ENCODE assay signal across 1 cellular context in genomic region chr1:87980494-87980893, GRCh38.
A peak's percentile ranks its signal among the peaks of the same experiment; 100 is the strongest.
TF ChIP-seq lines count a peak whose summit lies in the region.

No MANE protein-coding gene starts in this region.

TF ChIP-seq in GM23338, 12 proteins besides CTCF, POLR2A, EP300 and RAD21 (continued from another document):
- TF ChIP-seq ETS1 (IDR thresholded peaks at IDR 0.05), result no peak
- TF ChIP-seq ZNF462 (CRISPR knock-in tag; IDR thresholded peaks at IDR 0.05), result peak; percentile 66; the same call in 1 of the 2 replicates
- TF ChIP-seq NANOG (IDR thresholded peaks at IDR 0.05; ENCODE audit: borderline replicate concordance), result no peak
